In genomic region chr3:57227204-57227929, GRCh38 we compare ENCODE assay signal across 8 cellular contexts.
DNase-seq lines count a peak whose midpoint lies in the region; ATAC-seq and TF ChIP-seq lines count a peak whose summit lies in the region.

Gene APPL1 (plus strand): TSS chr3:57227729. CDS start chr3:57227884, 155 bp downstream.

- H3K4me3 Mint-ChIP-seq in nephron progenitor cell, result peak within 1 kb of the TSS; percentile 89
- H3K4me3 Mint-ChIP-seq in stimulated activated naive CD8-positive, alpha-beta T cell treated with anti-CD3 and anti-CD28 coated beads, Interleukin-15, Interleukin-2, amounts not matched to agents 100 ng/mL and 50 ng/mL, for 24 hours, result peak within 1 kb of the TSS; percentile 92

- ATAC-seq in GM21737 (IDR thresholded peaks at IDR 0.05; ENCODE audit: unreplicated experiment), result peak; percentile 94

- peaks cover 14% of the 10 kb centered on the region for H3K27me3 Mint-ChIP-seq in nephron progenitor cell (ENCODE audit: low read depth, poor library complexity)
- no peaks in the 10 kb centered on the region for H3K27me3 Mint-ChIP-seq in stimulated activated naive CD8-positive, alpha-beta T cell treated with anti-CD3 and anti-CD28 coated beads, Interleukin-15, Interleukin-2, amounts not matched to agents 100 ng/mL and 50 ng/mL, for 24 hours

- H3K27ac Mint-ChIP-seq in nephron progenitor cell, result peak within 1 kb of the TSS; percentile 59
- peak within 1 kb of the TSS; percentile 80 for H3K27ac Mint-ChIP-seq in stimulated activated naive CD8-positive, alpha-beta T cell treated with anti-CD3 and anti-CD28 coated beads, Interleukin-15, Interleukin-2, amounts not matched to agents 100 ng/mL and 50 ng/mL, for 24 hours

- H3K4me1 Mint-ChIP-seq in nephron progenitor cell, result peaks cover 26% of the 10 kb centered on the region
- peaks cover 34% of the 10 kb centered on the region for H3K4me1 Mint-ChIP-seq in stimulated activated naive CD8-positive, alpha-beta T cell treated with anti-CD3 and anti-CD28 coated beads, Interleukin-15, Interleukin-2, amounts not matched to agents 100 ng/mL and 50 ng/mL, for 24 hours (ENCODE audit: low read depth)

- DNase-seq in EH (ENCODE audit: low read depth) (peak; percentile 90), KG1 (lab: John Stamatoyannopoulos, UW) (peak; percentile 90), SHP77 (lab: John Stamatoyannopoulos, UW) (peak; percentile 87 to 92), activated gamma-delta T cell (lab: John Stamatoyannopoulos, UW) (peak; percentile 83), fibroblast of the conjunctiva (ENCODE audit: low read depth) (peak; percentile 74), nephron progenitor cell (peak; percentile 98)

- peaks cover 3% of the 10 kb centered on the region for H3K9me3 Mint-ChIP-seq in nephron progenitor cell
- H3K9me3 Mint-ChIP-seq in stimulated activated naive CD8-positive, alpha-beta T cell treated with anti-CD3 and anti-CD28 coated beads, Interleukin-15, Interleukin-2, amounts not matched to agents 100 ng/mL and 50 ng/mL, for 24 hours, result no peaks in the 10 kb centered on the region

- H3K36me3 Mint-ChIP-seq in nephron progenitor cell (ENCODE audit: low read depth), result peaks cover 3% of the 10 kb centered on the region
- no peaks in the 10 kb centered on the region for H3K36me3 Mint-ChIP-seq in stimulated activated naive CD8-positive, alpha-beta T cell treated with anti-CD3 and anti-CD28 coated beads, Interleukin-15, Interleukin-2, amounts not matched to agents 100 ng/mL and 50 ng/mL, for 24 hours (ENCODE audit: low read depth)

- TF ChIP-seq CTCF in nephron progenitor cell (IDR thresholded peaks at IDR 0.05), result no peak

Comparison
In these comparisons a context has a peak if more than half of its experiments do, and no peak if none do; other contexts are left out.
1. Peak in every context shown above with its lines: DNase-seq and ATAC-seq.